In genomic region chr19:56321254-56321980, GRCh38 we compare ENCODE assay signal across 27 cellular contexts. TPM values are rescaled to one million over a fixed set of nuclear protein-coding genes. Genes with fewer than 3 reads are reported as not detected.
DNase-seq lines count a peak whose midpoint lies in the region; ATAC-seq and TF ChIP-seq lines count a peak whose summit lies in the region.
"Had no signal": no experiment of that assay in that cellular context is flagged by ENCODE, and none has a peak within 500 bp of the region (broad histone marks: within the 10 kb centered on the region; RNA-seq: fewer than 3 reads in every experiment).

No MANE protein-coding gene starts in this region.

- H3K4me1 Mint-ChIP-seq in dendritic cell treated with granulocyte-macrophage colony-stimulating factor and Interleukin-4, amounts not matched to agents 40 ng/mL and 50 ng/mL, for 4 days (ENCODE audit: low read depth), result peaks cover 80% of the 10 kb centered on the region
- peaks cover 2% of the 10 kb centered on the region for H3K4me1 Mint-ChIP-seq in activated T-cell treated with anti-CD3 and anti-CD28 coated beads, Interleukin-2, amount 50 U/mL, for 4 hours (ENCODE audit: low read depth)

- H2BK5ac ChIP-seq in mesenchymal stem cell (ENCODE audit: low read depth, low read length, poor library complexity, severe bottlenecking), result no peak overlapping the region

- peak overlapping the region; percentile 27 for H3K4me2 ChIP-seq in BLaER1
- H3K4me2 ChIP-seq in MM.1S (ENCODE audit: low read depth, low read length), result no peak overlapping the region
- H3K4me2 ChIP-seq in mesenchymal stem cell (ENCODE audit: low read length, poor library complexity, severe bottlenecking), result no peak overlapping the region
- H3K4me2 ChIP-seq: A549 had no signal

- H3K27ac ChIP-seq in BLaER1 (no peak overlapping the region), MM.1S (ENCODE audit: low read length) (no peak overlapping the region), mesenchymal stem cell (ENCODE audit: low read length, poor library complexity, severe bottlenecking) (no peak overlapping the region), aorta (ENCODE audit: low read depth in 1 of 2, low read length in 2 of 2) (no peak overlapping the region)
- H3K27ac ChIP-seq: A549, epithelial cell of prostate, prostate gland, vagina had no signal

- no peak overlapping the region for H2BK15ac ChIP-seq in mesenchymal stem cell (ENCODE audit: low read depth, poor library complexity, severe bottlenecking)

- no peaks in the 10 kb centered on the region for H3K36me3 ChIP-seq in BLaER1
- H3K36me3 ChIP-seq in MM.1S (replicated peaks; ENCODE audit: insufficient read depth, low read length), result no peaks in the 10 kb centered on the region
- no peaks in the 10 kb centered on the region for H3K36me3 ChIP-seq in mesenchymal stem cell (ENCODE audit: control insufficient read depth in 1 of 2, insufficient read depth in 2 of 2, low read depth in 1 of 2, low read length in 2 of 2)
- no peaks in the 10 kb centered on the region for H3K36me3 ChIP-seq in aorta (ENCODE audit: control insufficient read depth in 1 of 2, insufficient read depth in 2 of 2, low read length in 1 of 2)
- H3K36me3 ChIP-seq: prostate gland, vagina had no signal

- no peaks in the 10 kb centered on the region for H3K9me3 Mint-ChIP-seq in dendritic cell treated with granulocyte-macrophage colony-stimulating factor and Interleukin-4, amounts not matched to agents 40 ng/mL and 50 ng/mL, for 4 days
- peaks cover 5% of the 10 kb centered on the region for H3K9me3 Mint-ChIP-seq in activated T-cell treated with anti-CD3 and anti-CD28 coated beads, Interleukin-2, amount 50 U/mL, for 4 hours
- H3K9me3 Mint-ChIP-seq: activated B cell treated with CpG ODN at 0.5 μM for 24 hours; activated naive CD4-positive, alpha-beta T cell treated with anti-CD3 and anti-CD28 coated beads, Interleukin-2, amount 10 ng/mL, durations not matched to agents 7 days and 5 days; T-helper 2 cell treated with Interferon-gamma antibody and Interleukin-4, amounts not matched to agents 5 μg/mL and 100 μg/mL, for 36 hours had no signal

- H3K4me3 Mint-ChIP-seq in dendritic cell treated with granulocyte-macrophage colony-stimulating factor and Interleukin-4, amounts not matched to agents 40 ng/mL and 50 ng/mL, for 4 days, result no peak overlapping the region
- no peak overlapping the region for H3K4me3 Mint-ChIP-seq in activated T-cell treated with anti-CD3 and anti-CD28 coated beads, Interleukin-2, amount 50 U/mL, for 4 hours
- H3K4me3 Mint-ChIP-seq: activated B cell treated with CpG ODN at 0.5 μM for 24 hours; activated naive CD4-positive, alpha-beta T cell treated with anti-CD3 and anti-CD28 coated beads, Interleukin-2, amount 10 ng/mL, durations not matched to agents 7 days and 5 days; activated T-helper 1 cell treated with anti-CD3 and anti-CD28 coated beads, Interleukin-12 subunit alpha, Interleukin-12 subunit beta, Interleukin-2, Interleukin-4 antibody, amounts not matched to agents 30 ng/mL and 10 ng/mL and 1 ng/mL, durations not matched to agents 14 hours and 24 hours and 36 hours; T-helper 2 cell treated with Interferon-gamma antibody and Interleukin-4, amounts not matched to agents 5 μg/mL and 100 μg/mL, for 36 hours had no signal

- H3K4me3 ChIP-seq in BLaER1 (no peak overlapping the region), MM.1S (ENCODE audit: low read length) (no peak overlapping the region), mesenchymal stem cell (ENCODE audit: insufficient read depth in 1 of 2, low read depth in 1 of 2, low read length in 2 of 2) (no peak overlapping the region), aorta (ENCODE audit: low read length in 2 of 2) (no peak overlapping the region)
- H3K4me3 ChIP-seq: A549, prostate gland, vagina had no signal

- H2BK12ac ChIP-seq in mesenchymal stem cell (ENCODE audit: low read length in 2 of 2), result no peak overlapping the region

- H3K14ac ChIP-seq in mesenchymal stem cell (ENCODE audit: low read length in 2 of 2), result no peak overlapping the region

- H3K4me1 ChIP-seq in BLaER1 (peaks cover 30% of the 10 kb centered on the region), MM.1S (ENCODE audit: low read length) (no peaks in the 10 kb centered on the region), mesenchymal stem cell (ENCODE audit: control insufficient read depth, insufficient read depth, low read depth, low read length) (no peaks in the 10 kb centered on the region), aorta (ENCODE audit: control insufficient read depth in 1 of 2, insufficient read depth in 2 of 2, low read length in 2 of 2) (no peaks in the 10 kb centered on the region)
- H3K4me1 ChIP-seq: A549, prostate gland, vagina had no signal

- no peak for TF ChIP-seq CTCF in MM.1S (IDR thresholded peaks at IDR 0.05; ENCODE audit: low read length)

- H3K18ac ChIP-seq in mesenchymal stem cell (ENCODE audit: low read depth in 1 of 2, low read length in 2 of 2), result no peak overlapping the region

- WGBS in mesenchymal stem cell, result 89% methylated on average over 8 of the region's 8 CpGs
- WGBS in aorta, 2 donors, result 88% methylated on average over 8 of the region's 8 CpGs

- no peaks in the 10 kb centered on the region for H3K27me3 Mint-ChIP-seq in dendritic cell treated with granulocyte-macrophage colony-stimulating factor and Interleukin-4, amounts not matched to agents 40 ng/mL and 50 ng/mL, for 4 days
- H3K27me3 Mint-ChIP-seq in activated T-cell treated with anti-CD3 and anti-CD28 coated beads, Interleukin-2, amount 50 U/mL, for 4 hours (ENCODE audit: low read depth), result peaks cover 5% of the 10 kb centered on the region
- H3K27me3 Mint-ChIP-seq: activated B cell treated with CpG ODN at 0.5 μM for 24 hours had no signal

- DNase-seq in MM.1S (no peak), mesenchymal stem cell (no peak), T1000 (lab: John Stamatoyannopoulos, UW) (no peak), aorta (no peak)
- DNase-seq in activated CD4-positive, alpha-beta T cell treated with anti-CD3 and anti-CD28 coated beads for 1 hour, result no peak
- DNase-seq in activated T-cell treated with anti-CD3 and anti-CD28 coated beads, Interleukin-2, amount 50 U/mL, for 4 hours, result no peak
- DNase-seq: activated B cell treated with CpG ODN at 0.5 μM for 24 hours; activated naive CD4-positive, alpha-beta T cell treated with anti-CD3 and anti-CD28 coated beads, Interleukin-2, amount 10 ng/mL, durations not matched to agents 7 days and 5 days; COR-L47; DMS79; effector CD4-positive, alpha-beta T cell; kidney; mammary epithelial cell; NCI-H2029; stimulated activated CD4-positive, alpha-beta T cell treated with anti-CD3 and anti-CD28 coated beads, Interleukin-15, amount 100 ng/mL, for 24 hours; stimulated activated naive CD4-positive, alpha-beta T cell treated with Interleukin-2 at 50 U/mL for 16 hours had no signal

- no peak overlapping the region for H3K9ac ChIP-seq in BLaER1
- H3K9ac ChIP-seq in MM.1S (ENCODE audit: low read length), result no peak overlapping the region
- no peak overlapping the region for H3K9ac ChIP-seq in mesenchymal stem cell (ENCODE audit: low read length)

- no peak overlapping the region for H3K4ac ChIP-seq in mesenchymal stem cell (ENCODE audit: low read depth in 1 of 2, low read length in 2 of 2)

- H3K9me2 ChIP-seq in MM.1S (replicated peaks; ENCODE audit: insufficient read depth, low read length), result no peaks in the 10 kb centered on the region

- H3K27me3 ChIP-seq in BLaER1 (no peaks in the 10 kb centered on the region), MM.1S (replicated peaks; ENCODE audit: insufficient read depth, low read length) (no peaks in the 10 kb centered on the region), mesenchymal stem cell (ENCODE audit: control insufficient read depth in 1 of 2, insufficient read depth in 1 of 2, low read length in 2 of 2) (no peaks in the 10 kb centered on the region), aorta (ENCODE audit: control insufficient read depth in 1 of 2, insufficient read depth in 2 of 2, low read length in 1 of 2) (no peaks in the 10 kb centered on the region)
- H3K27me3 ChIP-seq: vagina had no signal

- H3K23ac ChIP-seq in mesenchymal stem cell (ENCODE audit: low read length in 2 of 2), result no peak overlapping the region

- ATAC-seq in activated T-cell treated with anti-CD3 and anti-CD28 coated beads, Interleukin-2, amount 50 U/mL, for 4 hours, result no peak
- no peak for ATAC-seq in aorta (ENCODE audit: low FRiP score)
- ATAC-seq: A549 had no signal

- H3K27ac Mint-ChIP-seq in dendritic cell treated with granulocyte-macrophage colony-stimulating factor and Interleukin-4, amounts not matched to agents 40 ng/mL and 50 ng/mL, for 4 days, result peak overlapping the region; percentile 90
- H3K27ac Mint-ChIP-seq: activated naive CD4-positive, alpha-beta T cell treated with anti-CD3 and anti-CD28 coated beads, Interleukin-2, amount 10 ng/mL, durations not matched to agents 7 days and 5 days; activated T-helper 1 cell treated with anti-CD3 and anti-CD28 coated beads, Interleukin-12 subunit alpha, Interleukin-12 subunit beta, Interleukin-2, Interleukin-4 antibody, amounts not matched to agents 30 ng/mL and 10 ng/mL and 1 ng/mL, durations not matched to agents 14 hours and 24 hours and 36 hours; T-helper 2 cell treated with Interferon-gamma antibody and Interleukin-4, amounts not matched to agents 5 μg/mL and 100 μg/mL, for 36 hours had no signal

- H3F3A ChIP-seq in MM.1S (ENCODE audit: insufficient read depth, low read length), result no peaks in the 10 kb centered on the region

- peak overlapping the region; percentile 28 for H4K91ac ChIP-seq in mesenchymal stem cell (ENCODE audit: low read length)

- no peaks in the 10 kb centered on the region for H4K20me1 ChIP-seq in BLaER1
- H4K20me1 ChIP-seq in MM.1S (ENCODE audit: insufficient read depth, low read length), result no peaks in the 10 kb centered on the region

- no peak overlapping the region for H2AK5ac ChIP-seq in mesenchymal stem cell (ENCODE audit: low read length, severe bottlenecking)

- no peak overlapping the region for H2BK120ac ChIP-seq in mesenchymal stem cell (ENCODE audit: low read depth, low read length)

- H4K8ac ChIP-seq in mesenchymal stem cell (ENCODE audit: low read length), result no peak overlapping the region

- H3K36me3 Mint-ChIP-seq in dendritic cell treated with granulocyte-macrophage colony-stimulating factor and Interleukin-4, amounts not matched to agents 40 ng/mL and 50 ng/mL, for 4 days (ENCODE audit: low read depth), result no peaks in the 10 kb centered on the region
- H3K36me3 Mint-ChIP-seq in activated T-cell treated with anti-CD3 and anti-CD28 coated beads, Interleukin-2, amount 50 U/mL, for 4 hours (ENCODE audit: insufficient read depth), result no peaks in the 10 kb centered on the region
- H3K36me3 Mint-ChIP-seq: activated naive CD4-positive, alpha-beta T cell treated with anti-CD3 and anti-CD28 coated beads, Interleukin-2, amount 10 ng/mL, durations not matched to agents 7 days and 5 days had no signal

- H3K9me3 ChIP-seq in BLaER1, result no peaks in the 10 kb centered on the region
- H3K9me3 ChIP-seq in MM.1S (replicated peaks; ENCODE audit: insufficient read depth, low read length), result no peaks in the 10 kb centered on the region
- H3K9me3 ChIP-seq in mesenchymal stem cell (ENCODE audit: control insufficient read depth, low read length), result no peaks in the 10 kb centered on the region
- peaks cover 5% of the 10 kb centered on the region for H3K9me3 ChIP-seq in aorta (ENCODE audit: control insufficient read depth, low read length)
- H3K9me3 ChIP-seq: prostate gland, vagina had no signal

- H3K79me1 ChIP-seq in mesenchymal stem cell (replicated peaks; ENCODE audit: low read length, poor library complexity, severe bottlenecking), result no peaks in the 10 kb centered on the region

- no peaks in the 10 kb centered on the region for H3K79me2 ChIP-seq in MM.1S (ENCODE audit: low read length)

- H2AFZ ChIP-seq in MM.1S (ENCODE audit: low read length) (peak overlapping the region; percentile 17; the same call in 1 of the 2 replicates), mesenchymal stem cell (ENCODE audit: low read depth, low read length) (no peak overlapping the region)

- intact Hi-C loops in dendritic cell treated with granulocyte-macrophage colony-stimulating factor and Interleukin-4, amounts not matched to agents 40 ng/mL and 50 ng/mL, for 4 days (cut with micrococcal nuclease), result no loop called here
- intact Hi-C loops in aorta (cut with DNase I), result no loop called here

RNA-seq across cellular contexts. Expression of gene ZSCAN5A, which starts 6.8 kb away (rescaled TPM):
- polyA plus RNA-seq in mesenchymal stem cell (2013, experiment 1 of 2), result 3.9 TPM
- polyA plus RNA-seq in mesenchymal stem cell (2013, experiment 2 of 2), result 4.0 TPM
- total RNA-seq in activated T-cell treated with anti-CD3 and anti-CD28 coated beads, Interleukin-2, amount 50 U/mL, for 4 hours, result 10 to 100 TPM in 2 of 3 donors, 1 to 10 TPM in 1; 9.6 to 14.7 (median 13.6) TPM
- 10 to 100 TPM; 10.2 to 13.8 TPM for total RNA-seq in aorta
- polyA plus RNA-seq in aorta, result 1 to 10 TPM; 1.7 to 7.8 TPM

RNA-seq across cellular contexts. Expression of gene EDDM13, which starts 48.9 kb away (rescaled TPM):
- not detected for polyA plus RNA-seq in mesenchymal stem cell (2013, experiment 1 of 2)
- not detected for polyA plus RNA-seq in mesenchymal stem cell (2013, experiment 2 of 2)
- under 1 TPM; 0.46 to 0.98 (median 0.91) TPM for total RNA-seq in activated T-cell treated with anti-CD3 and anti-CD28 coated beads, Interleukin-2, amount 50 U/mL, for 4 hours
- total RNA-seq in aorta, result not detected
- not detected for polyA plus RNA-seq in aorta
- total RNA-seq: activated B cell treated with CpG ODN at 0.5 μM for 24 hours, H1, MCF 10A, prostate gland, temporal lobe had no signal
- polyA plus RNA-seq: A549, H1 had no signal
